In the genomic region with DNA sequence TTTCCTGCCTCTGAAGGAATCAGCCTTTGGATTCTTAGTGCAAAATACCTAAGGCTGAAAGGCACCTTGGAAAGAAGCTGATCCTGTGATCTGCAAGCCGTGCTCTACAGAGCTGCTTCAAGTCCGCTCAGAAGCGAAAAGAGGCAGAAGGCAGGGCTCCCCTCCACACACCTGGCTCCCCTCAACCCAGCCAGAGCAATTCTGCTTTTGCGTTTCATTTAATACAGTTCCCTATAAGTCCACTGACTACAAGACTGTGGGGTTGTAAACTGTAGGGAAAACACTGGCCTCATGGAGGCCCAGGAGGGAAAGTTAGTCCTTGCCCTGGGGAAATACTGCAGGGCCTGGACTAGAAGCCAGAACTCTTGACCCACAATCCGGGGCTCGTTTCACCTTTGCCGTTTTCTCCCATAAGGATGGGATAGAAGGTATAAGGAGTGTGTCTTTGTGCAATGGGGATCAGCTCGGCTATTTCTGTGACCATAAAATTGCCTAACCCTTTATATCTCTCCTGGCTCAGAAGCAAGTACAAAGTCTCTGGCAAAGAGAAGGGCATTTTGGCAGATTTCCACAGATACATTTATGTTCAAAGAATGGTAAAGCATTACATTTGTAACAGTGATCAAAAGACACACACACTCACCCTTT, we compare ENCODE assay signal across 1 cellular context.
TF ChIP-seq lines count a peak whose summit lies in the region.

No MANE protein-coding gene starts in this region.

TF ChIP-seq in GM23338, 12 proteins besides CTCF, POLR2A, EP300 and RAD21 (continued from another document):
- TF ChIP-seq REST (IDR thresholded peaks at IDR 0.05; ENCODE audit: unreplicated experiment) (no peak), ZNF114 (CRISPR knock-in tag; IDR thresholded peaks at IDR 0.05) (no peak), STAT1 (IDR thresholded peaks at IDR 0.05; ENCODE audit: unreplicated experiment) (no peak), CREB1 (CRISPR knock-in tag; IDR thresholded peaks at IDR 0.05; ENCODE audit: low read depth) (no peak)
- TF ChIP-seq, protein P1, sequence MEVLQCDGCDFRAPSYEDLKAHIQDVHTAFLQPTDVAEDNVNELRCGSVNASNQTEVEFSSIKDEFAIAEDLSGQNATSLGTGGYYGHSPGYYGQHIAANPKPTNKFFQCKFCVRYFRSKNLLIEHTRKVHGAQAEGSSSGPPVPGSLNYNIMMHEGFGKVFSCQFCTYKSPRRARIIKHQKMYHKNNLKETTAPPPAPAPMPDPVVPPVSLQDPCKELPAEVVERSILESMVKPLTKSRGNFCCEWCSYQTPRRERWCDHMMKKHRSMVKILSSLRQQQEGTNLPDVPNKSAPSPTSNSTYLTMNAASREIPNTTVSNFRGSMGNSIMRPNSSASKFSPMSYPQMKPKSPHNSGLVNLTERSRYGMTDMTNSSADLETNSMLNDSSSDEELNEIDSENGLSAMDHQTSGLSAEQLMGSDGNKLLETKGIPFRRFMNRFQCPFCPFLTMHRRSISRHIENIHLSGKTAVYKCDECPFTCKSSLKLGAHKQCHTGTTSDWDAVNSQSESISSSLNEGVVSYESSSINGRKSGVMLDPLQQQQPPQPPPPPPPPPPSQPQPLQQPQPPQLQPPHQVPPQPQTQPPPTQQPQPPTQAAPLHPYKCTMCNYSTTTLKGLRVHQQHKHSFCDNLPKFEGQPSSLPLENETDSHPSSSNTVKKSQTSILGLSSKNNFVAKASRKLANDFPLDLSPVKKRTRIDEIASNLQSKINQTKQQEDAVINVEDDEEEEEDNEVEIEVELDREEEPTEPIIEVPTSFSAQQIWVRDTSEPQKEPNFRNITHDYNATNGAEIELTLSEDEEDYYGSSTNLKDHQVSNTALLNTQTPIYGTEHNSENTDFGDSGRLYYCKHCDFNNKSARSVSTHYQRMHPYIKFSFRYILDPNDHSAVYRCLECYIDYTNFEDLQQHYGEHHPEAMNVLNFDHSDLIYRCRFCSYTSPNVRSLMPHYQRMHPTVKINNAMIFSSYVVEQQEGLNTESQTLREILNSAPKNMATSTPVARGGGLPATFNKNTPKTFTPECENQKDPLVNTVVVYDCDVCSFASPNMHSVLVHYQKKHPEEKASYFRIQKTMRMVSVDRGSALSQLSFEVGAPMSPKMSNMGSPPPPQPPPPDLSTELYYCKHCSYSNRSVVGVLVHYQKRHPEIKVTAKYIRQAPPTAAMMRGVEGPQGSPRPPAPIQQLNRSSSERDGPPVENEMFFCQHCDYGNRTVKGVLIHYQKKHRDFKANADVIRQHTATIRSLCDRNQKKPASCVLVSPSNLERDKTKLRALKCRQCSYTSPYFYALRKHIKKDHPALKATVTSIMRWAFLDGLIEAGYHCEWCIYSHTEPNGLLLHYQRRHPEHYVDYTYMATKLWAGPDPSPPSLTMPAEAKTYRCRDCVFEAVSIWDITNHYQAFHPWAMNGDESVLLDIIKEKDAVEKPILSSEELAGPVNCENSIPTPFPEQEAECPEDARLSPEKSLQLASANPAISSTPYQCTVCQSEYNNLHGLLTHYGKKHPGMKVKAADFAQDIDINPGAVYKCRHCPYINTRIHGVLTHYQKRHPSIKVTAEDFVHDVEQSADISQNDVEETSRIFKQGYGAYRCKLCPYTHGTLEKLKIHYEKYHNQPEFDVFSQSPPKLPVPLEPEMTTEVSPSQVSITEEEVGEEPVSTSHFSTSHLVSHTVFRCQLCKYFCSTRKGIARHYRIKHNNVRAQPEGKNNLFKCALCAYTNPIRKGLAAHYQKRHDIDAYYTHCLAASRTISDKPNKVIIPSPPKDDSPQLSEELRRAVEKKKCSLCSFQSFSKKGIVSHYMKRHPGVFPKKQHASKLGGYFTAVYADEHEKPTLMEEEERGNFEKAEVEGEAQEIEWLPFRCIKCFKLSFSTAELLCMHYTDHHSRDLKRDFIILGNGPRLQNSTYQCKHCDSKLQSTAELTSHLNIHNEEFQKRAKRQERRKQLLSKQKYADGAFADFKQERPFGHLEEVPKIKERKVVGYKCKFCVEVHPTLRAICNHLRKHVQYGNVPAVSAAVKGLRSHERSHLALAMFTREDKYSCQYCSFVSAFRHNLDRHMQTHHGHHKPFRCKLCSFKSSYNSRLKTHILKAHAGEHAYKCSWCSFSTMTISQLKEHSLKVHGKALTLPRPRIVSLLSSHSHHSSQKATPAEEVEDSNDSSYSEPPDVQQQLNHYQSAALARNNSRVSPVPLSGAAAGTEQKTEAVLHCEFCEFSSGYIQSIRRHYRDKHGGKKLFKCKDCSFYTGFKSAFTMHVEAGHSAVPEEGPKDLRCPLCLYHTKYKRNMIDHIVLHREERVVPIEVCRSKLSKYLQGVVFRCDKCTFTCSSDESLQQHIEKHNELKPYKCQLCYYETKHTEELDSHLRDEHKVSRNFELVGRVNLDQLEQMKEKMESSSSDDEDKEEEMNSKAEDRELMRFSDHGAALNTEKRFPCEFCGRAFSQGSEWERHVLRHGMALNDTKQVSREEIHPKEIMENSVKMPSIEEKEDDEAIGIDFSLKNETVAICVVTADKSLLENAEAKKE (CRISPR knock-in tag; IDR thresholded peaks at IDR 0.05) = no peak
